In genomic region chr6:97215157-97215769, GRCh38 we compare ENCODE assay signal across 9 cellular contexts.
DNase-seq lines count a peak whose midpoint lies in the region; ATAC-seq and TF ChIP-seq lines count a peak whose summit lies in the region.
"Had no signal": no experiment of that assay in that cellular context is flagged by ENCODE, and none has a peak within 500 bp of the region (broad histone marks: within the 10 kb centered on the region; RNA-seq: fewer than 3 reads in every experiment).

No MANE protein-coding gene starts in this region.

- H3K4me2 ChIP-seq in MM.1S (ENCODE audit: low read depth, low read length), result no peak overlapping the region

- peak; percentile 41 for TF ChIP-seq CTCF in GM06990 (IDR thresholded peaks at IDR 0.05; ENCODE audit: insufficient read depth, low read length, poor library complexity, severe bottlenecking)
- peak in 5 of 7 experiments; percentile 23 to 34 (median 27) for TF ChIP-seq CTCF in body of pancreas (IDR thresholded peaks at IDR 0.05)
- TF ChIP-seq CTCF in RWPE1 (conservative IDR thresholded peaks at IDR 0.05; ENCODE audit: low read depth), result no peak
- TF ChIP-seq CTCF in MM.1S (IDR thresholded peaks at IDR 0.05; ENCODE audit: low read length), result no peak

- no peaks in the 10 kb centered on the region for H3K9me2 ChIP-seq in MM.1S (replicated peaks; ENCODE audit: insufficient read depth, low read length)

- no peak overlapping the region for H2AFZ ChIP-seq in MM.1S (ENCODE audit: low read length)

- H3K4me1 ChIP-seq in body of pancreas (no peaks in the 10 kb centered on the region), MM.1S (ENCODE audit: low read length) (no peaks in the 10 kb centered on the region)

- H3K79me2 ChIP-seq in MM.1S (ENCODE audit: low read length), result no peaks in the 10 kb centered on the region

- no peak for TF ChIP-seq POLR2A in body of pancreas (IDR thresholded peaks at IDR 0.05)

- 70 to 72% methylated on average over 6 of the region's 6 CpGs for WGBS in body of pancreas, 2 donors

- DNase-seq in GM06990 (ENCODE audit: extremely low read depth, insufficient read length) (no peak), MV-4-11 (lab: John Stamatoyannopoulos, UW) (peak; percentile 42), body of pancreas (peak in 3 of 4 donors; percentile 33 to 46 (median 41)), left colon (peak in 1 of 2 donors; percentile 30), RWPE1 (ENCODE audit: low spot score) (no peak), MM.1S (no peak)
- DNase-seq in activated T-cell treated with anti-CD3 and anti-CD28 coated beads, Interleukin-2, amount 50 U/mL, for 48 hours, result no peak
- DNase-seq: activated B cell treated with CpG ODN at 0.5 μM for 24 hours had no signal

- H3K27ac ChIP-seq in body of pancreas, result no peak overlapping the region
- no peak overlapping the region for H3K27ac ChIP-seq in RWPE1
- no peak overlapping the region for H3K27ac ChIP-seq in MM.1S (ENCODE audit: low read length)

- H3K4me3 ChIP-seq in GM06990 (replicated peaks; ENCODE audit: low read depth, low read length), result no peak overlapping the region
- H3K4me3 ChIP-seq in body of pancreas, result no peak overlapping the region
- H3K4me3 ChIP-seq in MM.1S (ENCODE audit: low read length), result no peak overlapping the region

- H4K20me1 ChIP-seq in MM.1S (ENCODE audit: insufficient read depth, low read length), result no peaks in the 10 kb centered on the region

- H3K9me3 ChIP-seq in body of pancreas (no peaks in the 10 kb centered on the region), MM.1S (replicated peaks; ENCODE audit: insufficient read depth, low read length) (no peaks in the 10 kb centered on the region)

- CTCF ChIA-PET in RWPE1 (lab: Yijun Ruan, JAX), result interaction anchor here (0.6 to 1.2 kb wide), 3 partner anchors 11 to 71 kb away, joined by 3 to 9 read pairs (median 3); no protein-coding TSS in a partner anchor

- no peak overlapping the region for H3K9ac ChIP-seq in MM.1S (ENCODE audit: low read length)

- ATAC-seq in body of pancreas, result peak; percentile 33
- ATAC-seq in left colon, result peak; percentile 55
- ATAC-seq in GM21576 (IDR thresholded peaks at IDR 0.05; ENCODE audit: unreplicated experiment), result no peak

- no peaks in the 10 kb centered on the region for H3F3A ChIP-seq in MM.1S (ENCODE audit: insufficient read depth, low read length)

- H3K36me3 ChIP-seq in GM06990 (ENCODE audit: control insufficient read depth, insufficient read depth, low read length), result no peaks in the 10 kb centered on the region
- H3K36me3 ChIP-seq in body of pancreas (replicated peaks in 1 of 2; ENCODE audit: insufficient read depth in 1 of 2, low read depth in 2 of 2), result no peaks in the 10 kb centered on the region
- no peaks in the 10 kb centered on the region for H3K36me3 ChIP-seq in MM.1S (replicated peaks; ENCODE audit: insufficient read depth, low read length)

- no peaks in the 10 kb centered on the region for H3K27me3 ChIP-seq in GM06990 (replicated peaks; ENCODE audit: control insufficient read depth, insufficient read depth, low read length)
- H3K27me3 ChIP-seq in body of pancreas, result no peaks in the 10 kb centered on the region
- no peaks in the 10 kb centered on the region for H3K27me3 ChIP-seq in MM.1S (replicated peaks; ENCODE audit: insufficient read depth, low read length)

- POLR2A ChIA-PET in RWPE1 (lab: Yijun Ruan, JAX; ENCODE audit: low non-redundant PET), result no interaction called here

- intact Hi-C loops in body of pancreas (cut with DNase I) (no loop called here), left colon (cut with DNase I, micrococcal nuclease) (no loop called here)

Comparison
In these comparisons a context has a peak if more than half of its experiments do, and no peak if none do; other contexts are left out.
1. DNase-seq: peak in MV-4-11 (single experiment) and body of pancreas (3 of 4); none in GM06990 (single experiment), RWPE1 (single experiment), MM.1S (single experiment) and activated T-cell treated with anti-CD3 and anti-CD28 coated beads, Interleukin-2, amount 50 U/mL, for 48 hours (0 of 2).
2. CTCF ChIP-seq: peak in GM06990 (single experiment) and body of pancreas (5 of 7); none in RWPE1 (single experiment) and MM.1S (single experiment).